Comparison of ENCODE assay signal across 3 cellular contexts in the genomic region with DNA sequence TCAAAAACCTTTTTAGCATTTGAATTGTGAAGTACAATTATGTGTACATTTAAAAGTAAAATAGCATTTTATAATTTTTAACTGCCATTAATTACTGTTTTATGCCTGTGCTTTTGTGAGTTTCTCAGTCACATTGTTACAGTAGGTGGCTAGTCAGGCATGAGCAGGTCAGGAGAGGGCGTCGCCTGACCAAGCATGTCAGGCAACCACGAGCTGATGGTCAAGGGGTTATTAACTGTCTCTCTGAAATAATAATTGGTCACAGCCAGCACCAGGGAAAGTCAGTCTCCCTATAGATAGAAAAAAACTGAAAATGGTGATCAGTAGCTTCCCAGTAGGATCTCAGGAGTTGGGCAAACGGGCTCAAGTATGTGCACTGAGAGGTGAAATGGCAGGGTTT.
TF ChIP-seq lines count a peak whose summit lies in the region.

No MANE protein-coding gene starts in this region.

TF ChIP-seq in A549, 52 proteins besides CTCF, POLR2A, EP300 and RAD21:
- no peak for TF ChIP-seq JUNB (IDR thresholded peaks at IDR 0.05)
- TF ChIP-seq HMGXB4 (CRISPR knock-in tag; IDR thresholded peaks at IDR 0.05; ENCODE audit: borderline replicate concordance) = no peak
- TF ChIP-seq FOSB (CRISPR knock-in tag; IDR thresholded peaks at IDR 0.05) = no peak
- no peak for TF ChIP-seq SMC3 (IDR thresholded peaks at IDR 0.05)
- TF ChIP-seq, protein P1, sequence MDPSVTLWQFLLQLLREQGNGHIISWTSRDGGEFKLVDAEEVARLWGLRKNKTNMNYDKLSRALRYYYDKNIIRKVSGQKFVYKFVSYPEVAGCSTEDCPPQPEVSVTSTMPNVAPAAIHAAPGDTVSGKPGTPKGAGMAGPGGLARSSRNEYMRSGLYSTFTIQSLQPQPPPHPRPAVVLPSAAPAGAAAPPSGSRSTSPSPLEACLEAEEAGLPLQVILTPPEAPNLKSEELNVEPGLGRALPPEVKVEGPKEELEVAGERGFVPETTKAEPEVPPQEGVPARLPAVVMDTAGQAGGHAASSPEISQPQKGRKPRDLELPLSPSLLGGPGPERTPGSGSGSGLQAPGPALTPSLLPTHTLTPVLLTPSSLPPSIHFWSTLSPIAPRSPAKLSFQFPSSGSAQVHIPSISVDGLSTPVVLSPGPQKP (IDR thresholded peaks at IDR 0.05; ENCODE audit: low read depth, low read length) = no peak
- no peak for TF ChIP-seq ZSCAN20 (CRISPR knock-in tag; IDR thresholded peaks at IDR 0.05)
- no peak for TF ChIP-seq KDM5A (IDR thresholded peaks at IDR 0.05)
- TF ChIP-seq NR3C1 (IDR thresholded peaks at IDR 0.05) = no peak

TF ChIP-seq in Ishikawa, 13 proteins besides CTCF, POLR2A, EP300 and RAD21:
- TF ChIP-seq TAF1 (IDR thresholded peaks at IDR 0.05; ENCODE audit: low read depth) (no peak), FOXM1 (IDR thresholded peaks at IDR 0.05; ENCODE audit: borderline replicate concordance, low read depth) (no peak), CEBPB (IDR thresholded peaks at IDR 0.05) (no peak), ZBTB7A (IDR thresholded peaks at IDR 0.05; ENCODE audit: low read depth) (no peak), USF1 (IDR thresholded peaks at IDR 0.05) (no peak)
- TF ChIP-seq, protein P2, sequence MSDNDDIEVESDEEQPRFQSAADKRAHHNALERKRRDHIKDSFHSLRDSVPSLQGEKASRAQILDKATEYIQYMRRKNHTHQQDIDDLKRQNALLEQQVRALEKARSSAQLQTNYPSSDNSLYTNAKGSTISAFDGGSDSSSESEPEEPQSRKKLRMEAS (IDR thresholded peaks at IDR 0.05) = peak; percentile 60
TF ChIP-seq in Ishikawa: peak in this region for 1.

TF ChIP-seq in K562, 482 proteins besides CTCF, POLR2A, EP300 and RAD21:
- TF ChIP-seq ZNF507 (tag; conservative IDR thresholded peaks at IDR 0.05) = no peak
- no peak for TF ChIP-seq ZNF212 (CRISPR knock-in tag; IDR thresholded peaks at IDR 0.05)
- TF ChIP-seq MCM3 (IDR thresholded peaks at IDR 0.05) = no peak
- no peak for TF ChIP-seq SMARCA4 (IDR thresholded peaks at IDR 0.05)
- no peak for TF ChIP-seq BCOR (IDR thresholded peaks at IDR 0.05)
- TF ChIP-seq HCFC1 (IDR thresholded peaks at IDR 0.05; ENCODE audit: low read depth, low read length) = no peak
- no peak for TF ChIP-seq SIN3B (IDR thresholded peaks at IDR 0.05; ENCODE audit: low read depth)
